Comparison of ENCODE assay signal across 21 cellular contexts in the genomic region with DNA sequence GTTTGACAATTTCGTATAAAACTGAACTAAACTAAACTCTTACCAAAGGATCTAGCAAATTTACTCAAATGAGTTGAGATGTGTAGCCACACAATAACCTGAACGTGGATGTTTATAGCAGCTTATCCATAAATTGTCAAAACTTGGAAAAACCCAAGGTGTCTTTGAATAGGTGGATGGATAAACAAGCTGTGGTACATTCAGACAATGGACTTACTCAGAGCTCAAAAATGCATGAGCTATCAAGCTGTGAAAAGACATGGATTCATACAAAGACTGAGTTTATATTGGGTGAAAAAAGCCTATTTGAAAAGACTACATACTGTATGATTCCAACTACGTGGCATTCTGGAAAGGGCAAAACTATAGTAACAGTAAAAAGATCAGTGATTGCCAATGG.
"Had no signal": no experiment of that assay in that cellular context is flagged by ENCODE, and none has a peak within 500 bp of the region (broad histone marks: within the 10 kb centered on the region; RNA-seq: fewer than 3 reads in every experiment).

No MANE protein-coding gene starts in this region.

- H3K4me1 ChIP-seq: esophagus squamous epithelium, right lobe of liver, suprapubic skin, transverse colon, uterus had no signal

- DNase-seq: activated CD4-positive, alpha-beta memory T cell treated with anti-CD3 and anti-CD28 coated beads for 36 hours; activated CD4-positive, alpha-beta T cell treated with anti-CD3 and anti-CD28 coated beads for 36 hours; activated gamma-delta T cell treated with Interleukin-2 at 50 U/mL for 16 hours; activated T-cell treated with anti-CD3 and anti-CD28 coated beads for 4 hours; cortex of kidney; effector CD4-positive, alpha-beta T cell; esophagus squamous epithelium; glutamatergic neuron; hippocampal formation; mesenchymal stem cell; mucosa of descending colon; naive B cell; ovary; right lobe of liver; small intestine; stimulated activated CD4-positive, alpha-beta T cell treated with anti-CD3 and anti-CD28 coated beads, Interleukin-4, amount 100 ng/mL, for 1 hour; stimulated activated naive CD8-positive, alpha-beta T cell treated with anti-CD3 and anti-CD28 coated beads, Interleukin-15, amount 100 ng/mL, for 72 hours; transverse colon; uterus; WERI-Rb-1 had no signal

- H3K27me3 ChIP-seq: esophagus squamous epithelium, ovary, right lobe of liver, suprapubic skin, transverse colon, uterus had no signal

- H3K27ac ChIP-seq: esophagus squamous epithelium, ovary, right lobe of liver, suprapubic skin, transverse colon, uterus, WERI-Rb-1 had no signal

- H3K36me3 ChIP-seq: ovary, right lobe of liver, suprapubic skin, uterus had no signal

- H3K9me3 ChIP-seq: esophagus squamous epithelium, mucosa of descending colon, ovary, right lobe of liver, suprapubic skin, transverse colon, uterus had no signal

- H3K4me3 ChIP-seq: esophagus squamous epithelium, mucosa of descending colon, ovary, right lobe of liver, suprapubic skin, transverse colon, uterus had no signal

- ATAC-seq: activated CD4-positive, alpha-beta T cell treated with anti-CD3 and anti-CD28 coated beads for 36 hours; mucosa of descending colon; right lobe of liver; stimulated activated naive CD8-positive, alpha-beta T cell treated with anti-CD3 and anti-CD28 coated beads, Interleukin-15, amount 100 ng/mL, for 72 hours had no signal
